In genomic region chr18:11908182-11909080, GRCh38 we compare ENCODE assay signal across 8 cellular contexts. TPM values are rescaled to one million over a fixed set of nuclear protein-coding genes. Genes with fewer than 3 reads are reported as not detected.
DNase-seq lines count a peak whose midpoint lies in the region; ATAC-seq, FAIRE-seq and TF ChIP-seq lines count a peak whose summit lies in the region.

MPPE1 (minus strand) TSS chr18:11908317; CDS start chr18:11897264, 11,053 bp downstream.

- H2AFZ ChIP-seq in HepG2 (ENCODE audit: low read length), result no peak within 1 kb of the TSS

- intact Hi-C loops in HepG2 (cut with micrococcal nuclease; ENCODE audit: unreplicated experiment), result loop anchor here (5.0 to 10.0 kb wide), 2 partner anchors 36 to 54 kb away; partner anchors contain the start of gene CHMP1B

- peak within 1 kb of the TSS; percentile 83 for H3K4me2 ChIP-seq in HepG2 (ENCODE audit: low read depth, low read length)

- TF ChIP-seq CTCF in BE2C (IDR thresholded peaks at IDR 0.05; ENCODE audit: low read depth, low read length), result no peak
- TF ChIP-seq CTCF in HepG2 (CRISPR knock-in tag; IDR thresholded peaks at IDR 0.05), result peak; percentile 26; the same call in 1 of the 2 replicates

- peak within 1 kb of the TSS; percentile 88 for H3K9ac ChIP-seq in HepG2 (ENCODE audit: insufficient read depth, low read depth, low read length)

- WGBS in HepG2 (ENCODE audit: low lambda C conversion rate), result 0% methylated on average over 10 of the region's 110 CpGs

- no peak for TF ChIP-seq RAD21 in HepG2 (CRISPR knock-in tag; IDR thresholded peaks at IDR 0.05)

- no peak for FAIRE-seq in HepG2 (lab: Jason Lieb, UNC)

- CTCF ChIA-PET in HepG2 (lab: Yijun Ruan, JAX; ENCODE audit: low intra/inter-chr PET ratio, low total read pairs), result no interaction called here

- peak; percentile 85 for TF ChIP-seq POLR2A in GM19193 (IDR thresholded peaks at IDR 0.05; ENCODE audit: extremely low read depth, insufficient read depth, insufficient read length)
- TF ChIP-seq POLR2A in HepG2 (IDR thresholded peaks at IDR 0.05; ENCODE audit: insufficient read depth in 1 of 2, low read depth in 2 of 2, low read length in 2 of 2), result peak; percentile 74 to 78

- no peaks in the 10 kb centered on the region for H3K79me2 ChIP-seq in HepG2 (ENCODE audit: insufficient read depth, low read length)

- H4K20me1 ChIP-seq in HepG2 (ENCODE audit: insufficient read depth, low read length), result no peaks in the 10 kb centered on the region

- H3K4me3 ChIP-seq in BE2C (ENCODE audit: low read depth, low read length) (peak within 1 kb of the TSS; percentile 67), HepG2 (replicated peaks in 1 of 3; ENCODE audit: insufficient read depth in 1 of 3, low read depth in 2 of 3, low read length in 3 of 3) (peak within 1 kb of the TSS; percentile 68 to 86 (median 82))

- in situ Hi-C loops in HepG2 (cut with HindIII; ENCODE audit: extremely low pct_ligation_motif_present, low pct_unique_long_range_greater_than_20kb), result no loop called here

- H3K4me1 ChIP-seq in BE2C (no peaks in the 10 kb centered on the region), HepG2 (ENCODE audit: insufficient read depth, low read length) (peaks cover 30% of the 10 kb centered on the region)

- ATAC-seq in HG03432 (IDR thresholded peaks at IDR 0.05; ENCODE audit: unreplicated experiment) (peak; percentile 88), HepG2 (peak; percentile 95)

- H3K27me3 ChIP-seq in BE2C (no peaks in the 10 kb centered on the region), HepG2 (ENCODE audit: control insufficient read depth in 1 of 2, insufficient read depth in 2 of 2, low read length in 2 of 2) (no peaks in the 10 kb centered on the region; a peak in 1 of 5 replicates)

- no peaks in the 10 kb centered on the region for H3K36me3 ChIP-seq in BE2C
- H3K36me3 ChIP-seq in HepG2 (replicated peaks in 1 of 2; ENCODE audit: control insufficient read depth in 1 of 2, insufficient read depth in 2 of 2, low read length in 2 of 2), result no peaks in the 10 kb centered on the region

- BruUV-seq in HepG2 (replicated peaks; lab: Mats Ljungman, UMichigan), result TSS peak; percentile 90

- POLR2A ChIA-PET in HepG2 (lab: Yijun Ruan, JAX), result interaction anchor here (0.8 to 3.3 kb wide), 6 partner anchors 10 to 87 kb away, joined by 3 to 13 read pairs (median 5); partner anchors contain the start of gene IMPA2

- TF ChIP-seq EP300 in HepG2 (IDR thresholded peaks at IDR 0.05; ENCODE audit: low read depth in 2 of 2, low read length in 2 of 2) (no peak), HepG2 (CRISPR knock-in tag; IDR thresholded peaks at IDR 0.05; ENCODE audit: borderline replicate concordance) (no peak)

- peak within 1 kb of the TSS; percentile 96 for H3K27ac ChIP-seq in HepG2 (ENCODE audit: extremely low read length, insufficient read depth, low read length)

- DNase-seq in BE2C (peak; percentile 81), NCI-H526 treated with DMSO at 0.1 percent for 48 hours (lab: John Stamatoyannopoulos, UW) (peak; percentile 68), dedifferentiated amniotic fluid mesenchymal stem cell (ENCODE audit: extremely low spot score) (peak; percentile 81), HepG2 (ENCODE audit: low spot score) (peak; percentile 73)
- peak; percentile 83 for DNase-seq in activated CD4-positive, alpha-beta T cell treated with anti-CD3 and anti-CD28 coated beads, Interleukin-2, amount 50 U/mL, for 1 hour
- peak; percentile 87 for DNase-seq in stimulated activated CD4-positive, alpha-beta T cell treated with anti-CD3 and anti-CD28 coated beads, Interleukin-4, amount 100 ng/mL, for 1 hour

- no peaks in the 10 kb centered on the region for H3K9me3 ChIP-seq in BE2C
- no peaks in the 10 kb centered on the region for H3K9me3 ChIP-seq in HepG2 (ENCODE audit: low read length)

TF ChIP-seq in HepG2, 621 proteins besides CTCF, POLR2A, EP300 and RAD21 (continues in another document):
- peak; percentile 76; the same call in 1 of the 2 replicates for TF ChIP-seq ZNF678 (CRISPR knock-in tag; IDR thresholded peaks at IDR 0.05)
- no peak for TF ChIP-seq HIC2 (CRISPR knock-in tag; IDR thresholded peaks at IDR 0.05; ENCODE audit: low read depth)
- TF ChIP-seq CERS6 (CRISPR knock-in tag; IDR thresholded peaks at IDR 0.05), result no peak
- TF ChIP-seq ZFAT (CRISPR knock-in tag; conservative IDR thresholded peaks at IDR 0.05), result 0 out of 2 replicates have a peak, but pooled peaks have one; percentile 53
- TF ChIP-seq TRAFD1 (CRISPR knock-in tag; IDR thresholded peaks at IDR 0.05; ENCODE audit: borderline replicate concordance), result no peak
- no peak for TF ChIP-seq PHF5A (CRISPR knock-in tag; IDR thresholded peaks at IDR 0.05; ENCODE audit: low read depth, unreplicated experiment)
- no peak for TF ChIP-seq TBX3 (IDR thresholded peaks at IDR 0.05; ENCODE audit: borderline replicate concordance)
- peak; percentile 37; the same call in 1 of the 2 replicates for TF ChIP-seq DRAP1 (CRISPR knock-in tag; IDR thresholded peaks at IDR 0.05)
- 0 out of 2 replicates have a peak, but pooled peaks have one; percentile 55 for TF ChIP-seq ZNF484 (CRISPR knock-in tag; IDR thresholded peaks at IDR 0.05; ENCODE audit: borderline replicate concordance, low read depth)

RNA-seq across cellular contexts. Expression of gene MPPE1, which starts in this region (rescaled TPM):
- 13.2 TPM for polyA plus RNA-seq in BE2C (2012; ENCODE audit: insufficient read depth, insufficient read length, low read depth)
- 5.4 and 11.9 TPM in 2 replicates for total RNA-seq in HepG2 (2016; rRNA removed; fragmentation: Illumina TruSeq; extraction: Trizol)
- 9.1 and 12.1 TPM in 2 replicates for total RNA-seq in HepG2 (2016; cell fraction: cytosol; rRNA removed; fragmentation: Illumina TruSeq; extraction: Trizol; ENCODE audit: low read depth)
- total RNA-seq in HepG2 (2016; cell fraction: insoluble cytoplasmic fraction; rRNA removed; fragmentation: Illumina TruSeq; extraction: Trizol), result 3.6 and 11.9 TPM in 2 replicates
- total RNA-seq in HepG2 (2016; cell fraction: membrane; rRNA removed; fragmentation: Illumina TruSeq; extraction: Trizol), result 7.1 and 10.4 TPM in 2 replicates
- 19.6 and 20.7 TPM in 2 replicates for total RNA-seq in HepG2 (2016; cell fraction: nucleus; rRNA removed; fragmentation: Illumina TruSeq; extraction: Trizol)
- 9.6 and 10.6 TPM in 2 replicates for polyA plus RNA-seq in HepG2 (2011; rRNA removed)
- polyA plus RNA-seq in HepG2 (2011; cell fraction: cytosol; rRNA removed), result 5.0 and 6.2 TPM in 2 replicates
- 18.2 and 19.2 TPM in 2 replicates for polyA plus RNA-seq in HepG2 (2011; cell fraction: nucleus; rRNA removed)
- polyA plus RNA-seq in HepG2 (2012), result 6.4 and 7.1 TPM in 2 replicates
- polyA plus RNA-seq in HepG2 (2016; cell fraction: cytosol; fragmentation: Illumina TruSeq; extraction: Trizol; ENCODE audit: low read depth), result 14.6 and 22.2 TPM in 2 replicates
- 4.6 and 6.6 TPM in 2 replicates for polyA plus RNA-seq in HepG2 (2016; cell fraction: insoluble cytoplasmic fraction; fragmentation: Illumina TruSeq; extraction: Trizol; ENCODE audit: low read depth)
- 8.0 and 12.4 TPM in 2 replicates for polyA plus RNA-seq in HepG2 (2016; cell fraction: membrane; fragmentation: Illumina TruSeq; extraction: Trizol; ENCODE audit: low read depth)
- 31.1 and 36.4 TPM in 2 replicates for polyA plus RNA-seq in HepG2 (2016; cell fraction: nucleus; fragmentation: Illumina TruSeq; extraction: Trizol; ENCODE audit: insufficient read depth, low read depth)
- 8.2 and 19.5 TPM in 2 replicates for polyA minus RNA-seq in HepG2 (2011; rRNA and poly(A)+ RNA removed; ENCODE audit: low replicate concordance)
- 3.4 and 4.1 TPM in 2 replicates for polyA minus RNA-seq in HepG2 (2011; cell fraction: cytosol; rRNA and poly(A)+ RNA removed)
- 21.0 and 21.2 TPM in 2 replicates for polyA minus RNA-seq in HepG2 (2011; cell fraction: nucleus; rRNA and poly(A)+ RNA removed)

Comparison
In these comparisons a context has a peak if more than half of its experiments do, and no peak if none do; other contexts are left out.
1. Peak in every context shown above with its lines: DNase-seq, ATAC-seq, H3K4me3 ChIP-seq and H3K27ac ChIP-seq.